ENCODE assay signal across 1 cellular context in genomic region chr19:7705387-7706187, GRCh38.
TF ChIP-seq lines count a peak whose summit lies in the region.

No MANE protein-coding gene starts in this region.

TF ChIP-seq in GM23338, 12 proteins besides CTCF, POLR2A, EP300 and RAD21 (continued from another document):
- TF ChIP-seq, protein P1, sequence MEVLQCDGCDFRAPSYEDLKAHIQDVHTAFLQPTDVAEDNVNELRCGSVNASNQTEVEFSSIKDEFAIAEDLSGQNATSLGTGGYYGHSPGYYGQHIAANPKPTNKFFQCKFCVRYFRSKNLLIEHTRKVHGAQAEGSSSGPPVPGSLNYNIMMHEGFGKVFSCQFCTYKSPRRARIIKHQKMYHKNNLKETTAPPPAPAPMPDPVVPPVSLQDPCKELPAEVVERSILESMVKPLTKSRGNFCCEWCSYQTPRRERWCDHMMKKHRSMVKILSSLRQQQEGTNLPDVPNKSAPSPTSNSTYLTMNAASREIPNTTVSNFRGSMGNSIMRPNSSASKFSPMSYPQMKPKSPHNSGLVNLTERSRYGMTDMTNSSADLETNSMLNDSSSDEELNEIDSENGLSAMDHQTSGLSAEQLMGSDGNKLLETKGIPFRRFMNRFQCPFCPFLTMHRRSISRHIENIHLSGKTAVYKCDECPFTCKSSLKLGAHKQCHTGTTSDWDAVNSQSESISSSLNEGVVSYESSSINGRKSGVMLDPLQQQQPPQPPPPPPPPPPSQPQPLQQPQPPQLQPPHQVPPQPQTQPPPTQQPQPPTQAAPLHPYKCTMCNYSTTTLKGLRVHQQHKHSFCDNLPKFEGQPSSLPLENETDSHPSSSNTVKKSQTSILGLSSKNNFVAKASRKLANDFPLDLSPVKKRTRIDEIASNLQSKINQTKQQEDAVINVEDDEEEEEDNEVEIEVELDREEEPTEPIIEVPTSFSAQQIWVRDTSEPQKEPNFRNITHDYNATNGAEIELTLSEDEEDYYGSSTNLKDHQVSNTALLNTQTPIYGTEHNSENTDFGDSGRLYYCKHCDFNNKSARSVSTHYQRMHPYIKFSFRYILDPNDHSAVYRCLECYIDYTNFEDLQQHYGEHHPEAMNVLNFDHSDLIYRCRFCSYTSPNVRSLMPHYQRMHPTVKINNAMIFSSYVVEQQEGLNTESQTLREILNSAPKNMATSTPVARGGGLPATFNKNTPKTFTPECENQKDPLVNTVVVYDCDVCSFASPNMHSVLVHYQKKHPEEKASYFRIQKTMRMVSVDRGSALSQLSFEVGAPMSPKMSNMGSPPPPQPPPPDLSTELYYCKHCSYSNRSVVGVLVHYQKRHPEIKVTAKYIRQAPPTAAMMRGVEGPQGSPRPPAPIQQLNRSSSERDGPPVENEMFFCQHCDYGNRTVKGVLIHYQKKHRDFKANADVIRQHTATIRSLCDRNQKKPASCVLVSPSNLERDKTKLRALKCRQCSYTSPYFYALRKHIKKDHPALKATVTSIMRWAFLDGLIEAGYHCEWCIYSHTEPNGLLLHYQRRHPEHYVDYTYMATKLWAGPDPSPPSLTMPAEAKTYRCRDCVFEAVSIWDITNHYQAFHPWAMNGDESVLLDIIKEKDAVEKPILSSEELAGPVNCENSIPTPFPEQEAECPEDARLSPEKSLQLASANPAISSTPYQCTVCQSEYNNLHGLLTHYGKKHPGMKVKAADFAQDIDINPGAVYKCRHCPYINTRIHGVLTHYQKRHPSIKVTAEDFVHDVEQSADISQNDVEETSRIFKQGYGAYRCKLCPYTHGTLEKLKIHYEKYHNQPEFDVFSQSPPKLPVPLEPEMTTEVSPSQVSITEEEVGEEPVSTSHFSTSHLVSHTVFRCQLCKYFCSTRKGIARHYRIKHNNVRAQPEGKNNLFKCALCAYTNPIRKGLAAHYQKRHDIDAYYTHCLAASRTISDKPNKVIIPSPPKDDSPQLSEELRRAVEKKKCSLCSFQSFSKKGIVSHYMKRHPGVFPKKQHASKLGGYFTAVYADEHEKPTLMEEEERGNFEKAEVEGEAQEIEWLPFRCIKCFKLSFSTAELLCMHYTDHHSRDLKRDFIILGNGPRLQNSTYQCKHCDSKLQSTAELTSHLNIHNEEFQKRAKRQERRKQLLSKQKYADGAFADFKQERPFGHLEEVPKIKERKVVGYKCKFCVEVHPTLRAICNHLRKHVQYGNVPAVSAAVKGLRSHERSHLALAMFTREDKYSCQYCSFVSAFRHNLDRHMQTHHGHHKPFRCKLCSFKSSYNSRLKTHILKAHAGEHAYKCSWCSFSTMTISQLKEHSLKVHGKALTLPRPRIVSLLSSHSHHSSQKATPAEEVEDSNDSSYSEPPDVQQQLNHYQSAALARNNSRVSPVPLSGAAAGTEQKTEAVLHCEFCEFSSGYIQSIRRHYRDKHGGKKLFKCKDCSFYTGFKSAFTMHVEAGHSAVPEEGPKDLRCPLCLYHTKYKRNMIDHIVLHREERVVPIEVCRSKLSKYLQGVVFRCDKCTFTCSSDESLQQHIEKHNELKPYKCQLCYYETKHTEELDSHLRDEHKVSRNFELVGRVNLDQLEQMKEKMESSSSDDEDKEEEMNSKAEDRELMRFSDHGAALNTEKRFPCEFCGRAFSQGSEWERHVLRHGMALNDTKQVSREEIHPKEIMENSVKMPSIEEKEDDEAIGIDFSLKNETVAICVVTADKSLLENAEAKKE (CRISPR knock-in tag; IDR thresholded peaks at IDR 0.05): no peak
- TF ChIP-seq JUNB (IDR thresholded peaks at IDR 0.05; ENCODE audit: unreplicated experiment) (no peak), CREB1 (CRISPR knock-in tag; IDR thresholded peaks at IDR 0.05; ENCODE audit: low read depth) (no peak), REST (IDR thresholded peaks at IDR 0.05; ENCODE audit: unreplicated experiment) (no peak), STAT1 (IDR thresholded peaks at IDR 0.05; ENCODE audit: unreplicated experiment) (no peak)
- TF ChIP-seq, protein P2, sequence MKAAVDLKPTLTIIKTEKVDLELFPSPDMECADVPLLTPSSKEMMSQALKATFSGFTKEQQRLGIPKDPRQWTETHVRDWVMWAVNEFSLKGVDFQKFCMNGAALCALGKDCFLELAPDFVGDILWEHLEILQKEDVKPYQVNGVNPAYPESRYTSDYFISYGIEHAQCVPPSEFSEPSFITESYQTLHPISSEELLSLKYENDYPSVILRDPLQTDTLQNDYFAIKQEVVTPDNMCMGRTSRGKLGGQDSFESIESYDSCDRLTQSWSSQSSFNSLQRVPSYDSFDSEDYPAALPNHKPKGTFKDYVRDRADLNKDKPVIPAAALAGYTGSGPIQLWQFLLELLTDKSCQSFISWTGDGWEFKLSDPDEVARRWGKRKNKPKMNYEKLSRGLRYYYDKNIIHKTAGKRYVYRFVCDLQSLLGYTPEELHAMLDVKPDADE (IDR thresholded peaks at IDR 0.05): no peak
